ENCODE assay signal across 1 cellular context in genomic region chr10:43212043-43212721, GRCh38.
TF ChIP-seq lines count a peak whose summit lies in the region.

No MANE protein-coding gene starts in this region.

TF ChIP-seq in HepG2, 621 proteins besides CTCF, POLR2A, EP300 and RAD21:
- TF ChIP-seq RXRA (CRISPR knock-in tag; IDR thresholded peaks at IDR 0.05) (no peak), ZNF260 (CRISPR knock-in tag; IDR thresholded peaks at IDR 0.05; ENCODE audit: borderline replicate concordance, low read depth) (no peak), SALL1 (CRISPR knock-in tag; IDR thresholded peaks at IDR 0.05) (no peak), POLR2G (IDR thresholded peaks at IDR 0.05; ENCODE audit: low read depth, low read length) (no peak), ZBTB20 (CRISPR knock-in tag; IDR thresholded peaks at IDR 0.05; ENCODE audit: borderline replicate concordance, low read depth) (no peak), ELF3 (CRISPR knock-in tag; IDR thresholded peaks at IDR 0.05) (no peak), GLMP (CRISPR knock-in tag; IDR thresholded peaks at IDR 0.05; ENCODE audit: borderline replicate concordance) (no peak), ZNF350 (CRISPR knock-in tag; IDR thresholded peaks at IDR 0.05; ENCODE audit: borderline replicate concordance, low read depth) (no peak), ARID5B (CRISPR knock-in tag; IDR thresholded peaks at IDR 0.05) (no peak), KAT7 (CRISPR knock-in tag; IDR thresholded peaks at IDR 0.05; ENCODE audit: borderline replicate concordance) (no peak), NFKB2 (CRISPR knock-in tag; IDR thresholded peaks at IDR 0.05; ENCODE audit: borderline replicate concordance) (no peak), USF2 (IDR thresholded peaks at IDR 0.05; ENCODE audit: low read depth, low read length) (no peak), USF2 (CRISPR knock-in tag; IDR thresholded peaks at IDR 0.05; ENCODE audit: borderline replicate concordance) (no peak), ISL2 (CRISPR knock-in tag; IDR thresholded peaks at IDR 0.05) (no peak), NR2F6 (IDR thresholded peaks at IDR 0.05) (no peak), NR2F6 (CRISPR knock-in tag; IDR thresholded peaks at IDR 0.05) (no peak), ZNF33A (CRISPR knock-in tag; IDR thresholded peaks at IDR 0.05; ENCODE audit: borderline replicate concordance) (no peak)
